In genomic region chrX:142972147-142972809, GRCh38 we compare ENCODE assay signal across 15 cellular contexts. TPM values are rescaled to one million over a fixed set of nuclear protein-coding genes. Genes with fewer than 3 reads are reported as not detected.
"Had no signal": no experiment of that assay in that cellular context is flagged by ENCODE, and none has a peak within 500 bp of the region (broad histone marks: within the 10 kb centered on the region; RNA-seq: fewer than 3 reads in every experiment).

No MANE protein-coding gene starts in this region.

RNA-seq across cellular contexts. Expression of gene SPANXN4, which starts 53.5 kb away (rescaled TPM):
- total RNA-seq: stomach, subcutaneous adipose tissue, suprapubic skin, temporal lobe, thoracic aorta, thyroid gland, tibial nerve, transverse colon, upper lobe of left lung, upper lobe of right lung, ureter, urinary bladder, uterus, vagina had no signal
- polyA plus RNA-seq: stomach, thymus, urinary bladder had no signal
